ENCODE assay signal across 12 cellular contexts in the genomic region with DNA sequence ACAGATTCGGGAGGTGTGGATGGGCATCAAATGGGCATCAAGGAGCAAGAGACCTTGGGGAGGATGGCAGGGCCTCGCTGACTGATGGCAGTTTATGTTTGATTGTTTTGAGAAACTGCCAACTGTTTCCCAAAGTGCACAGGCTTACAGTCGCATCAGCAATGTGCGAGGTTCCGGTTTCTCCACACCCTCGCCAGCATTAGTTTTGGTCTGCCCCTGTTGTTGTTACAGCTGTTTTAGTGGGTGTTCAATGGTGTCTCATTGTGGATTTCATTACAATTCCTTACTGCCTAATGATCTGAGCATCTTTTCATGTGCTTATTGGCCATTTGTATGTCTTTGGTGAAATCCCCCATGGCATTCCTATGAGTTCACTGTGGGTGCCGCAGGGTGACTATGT. TPM values are rescaled to one million over a fixed set of nuclear protein-coding genes. Genes with fewer than 3 reads are reported as not detected.
A peak's percentile ranks its signal among the peaks of the same experiment; 100 is the strongest.
DNase-seq lines count a peak whose midpoint lies in the region; ATAC-seq and TF ChIP-seq lines count a peak whose summit lies in the region.
"Had no signal": no experiment of that assay in that cellular context is flagged by ENCODE, and none has a peak within 500 bp of the region (broad histone marks: within the 10 kb centered on the region; RNA-seq: fewer than 3 reads in every experiment).

No MANE protein-coding gene starts in this region.

- no peak for TF ChIP-seq POLR2A in testis (IDR thresholded peaks at IDR 0.05)

- H3K23ac ChIP-seq in mesendoderm (ENCODE audit: low read length), result no peak overlapping the region

- intact Hi-C loops in testis (cut with DNase I; ENCODE audit: low total_unique reads), result no loop called here

- no peak overlapping the region for H2BK15ac ChIP-seq in mesendoderm (replicated peaks; ENCODE audit: low read depth)

- H3K9me3 ChIP-seq in OCI-LY3 (ENCODE audit: insufficient read depth, low read length) (no peaks in the 10 kb centered on the region), testis (no peaks in the 10 kb centered on the region)
- H3K9me3 ChIP-seq: adrenal gland, left lung had no signal

- no CpG with 5 or more reads among the region's 7 CpGs for WGBS in mesendoderm (ENCODE audit: extremely low coverage, insufficient coverage, low lambda C conversion rate)
- 60 to 62% methylated on average over 7 of the region's 7 CpGs for WGBS in testis, 2 donors

- peak overlapping the region; percentile 90 for H2AFZ ChIP-seq in OCI-LY3 (ENCODE audit: low read depth, low read length)

- H3K36me3 ChIP-seq in OCI-LY3 (replicated peaks; ENCODE audit: low read depth, low read length), result no peaks in the 10 kb centered on the region
- H3K36me3 ChIP-seq in mesendoderm (ENCODE audit: control insufficient read depth, insufficient read depth, low read length), result no peaks in the 10 kb centered on the region
- no peaks in the 10 kb centered on the region for H3K36me3 ChIP-seq in testis (ENCODE audit: low read depth, missing control alignments)
- H3K36me3 ChIP-seq: adrenal gland, left lung had no signal

- H3K79me1 ChIP-seq in mesendoderm (ENCODE audit: low read length), result no peaks in the 10 kb centered on the region

- H4K5ac ChIP-seq in mesendoderm (ENCODE audit: low read length), result peak overlapping the region; percentile 44

- no peak overlapping the region for H3K18ac ChIP-seq in mesendoderm (ENCODE audit: low read length)

- H3K27ac ChIP-seq in OCI-LY3 (ENCODE audit: low read length) (peak overlapping the region; percentile 99), coronary artery (peak overlapping the region; percentile 38 to 56), mesendoderm (ENCODE audit: low read depth, low read length) (no peak overlapping the region), testis (peak overlapping the region; percentile 26 to 80)
- H3K27ac ChIP-seq: left lung had no signal

- no peak overlapping the region for H3K4ac ChIP-seq in mesendoderm (ENCODE audit: low read depth, low read length)

- H3K56ac ChIP-seq in mesendoderm (ENCODE audit: low read length), result no peak overlapping the region

- H4K20me1 ChIP-seq in OCI-LY3 (ENCODE audit: insufficient read depth, low read length), result no peaks in the 10 kb centered on the region

- DNase-seq in coronary artery (ENCODE audit: low spot score) (no peak), mesendoderm (no peak), testis (no peak), anterior cingulate cortex (lab: John Stamatoyannopoulos, UW) (no peak), NCI-H187 treated with DMSO at 0.1 percent for 48 hours (lab: John Stamatoyannopoulos, UW) (no peak)
- DNase-seq: IMR-90 had no signal

- H2AK5ac ChIP-seq in mesendoderm (ENCODE audit: low read length), result no peak overlapping the region

- H3K27me3 ChIP-seq in OCI-LY3 (ENCODE audit: low read depth, low read length), result no peaks in the 10 kb centered on the region
- no peaks in the 10 kb centered on the region for H3K27me3 ChIP-seq in mesendoderm (ENCODE audit: insufficient read depth, low read length, poor library complexity)
- H3K27me3 ChIP-seq in testis, result no peaks in the 10 kb centered on the region
- H3K27me3 ChIP-seq: adrenal gland, left lung had no signal

- H3K4me2 ChIP-seq in OCI-LY3 (ENCODE audit: low read length) (peak overlapping the region; percentile 99), mesendoderm (ENCODE audit: low read length) (no peak overlapping the region)

- ATAC-seq in HG03439 (IDR thresholded peaks at IDR 0.05; ENCODE audit: unreplicated experiment), result no peak

- H3K9ac ChIP-seq in OCI-LY3 (ENCODE audit: low read length), result peak overlapping the region; percentile 60
- H3K9ac ChIP-seq in mesendoderm (ENCODE audit: low read length), result no peak overlapping the region

- no peak overlapping the region for H4K8ac ChIP-seq in mesendoderm (ENCODE audit: low read depth, low read length)

- TF ChIP-seq CTCF in OCI-LY3 (IDR thresholded peaks at IDR 0.05; ENCODE audit: low read depth, low read length) (no peak), coronary artery (IDR thresholded peaks at IDR 0.05) (no peak), testis (IDR thresholded peaks at IDR 0.05) (no peak)

- H3K4me1 ChIP-seq in OCI-LY3 (ENCODE audit: low read length) (peaks cover 39% of the 10 kb centered on the region), mesendoderm (ENCODE audit: control insufficient read depth, low read depth, low read length) (peaks cover 3% of the 10 kb centered on the region), testis (peaks cover 30% of the 10 kb centered on the region)

- no peak overlapping the region for H2BK120ac ChIP-seq in mesendoderm (ENCODE audit: low read depth, low read length)

- H3K4me3 ChIP-seq in OCI-LY3 (ENCODE audit: low read length) (peak overlapping the region; percentile 62), coronary artery (no peak overlapping the region), mesendoderm (ENCODE audit: low read length) (no peak overlapping the region), testis (no peak overlapping the region)
- H3K4me3 ChIP-seq: adrenal gland, left lung, skin epidermis had no signal

- H2BK5ac ChIP-seq in mesendoderm (ENCODE audit: low read length), result no peak overlapping the region

- no peaks in the 10 kb centered on the region for H3K79me2 ChIP-seq in OCI-LY3 (ENCODE audit: low read length)
- H3K79me2 ChIP-seq in mesendoderm (ENCODE audit: control insufficient read depth, insufficient read depth, low read length), result no peaks in the 10 kb centered on the region

RNA-seq across cellular contexts. Expression of a gene that starts 24.4 kb away (rescaled TPM):
- 0.62 TPM for polyA plus RNA-seq in mesendoderm (2013, experiment 1 of 2)
- 0.73 TPM for polyA plus RNA-seq in mesendoderm (2013, experiment 2 of 2)
- total RNA-seq in testis, result 10 to 100 TPM; 37.0 to 53.0 TPM
- polyA plus RNA-seq in testis (ENCODE audit: insufficient read depth, low read depth, low replicate concordance), result 79.6 TPM
- total RNA-seq: OCI-LY7 had no signal
